In the genomic region with DNA sequence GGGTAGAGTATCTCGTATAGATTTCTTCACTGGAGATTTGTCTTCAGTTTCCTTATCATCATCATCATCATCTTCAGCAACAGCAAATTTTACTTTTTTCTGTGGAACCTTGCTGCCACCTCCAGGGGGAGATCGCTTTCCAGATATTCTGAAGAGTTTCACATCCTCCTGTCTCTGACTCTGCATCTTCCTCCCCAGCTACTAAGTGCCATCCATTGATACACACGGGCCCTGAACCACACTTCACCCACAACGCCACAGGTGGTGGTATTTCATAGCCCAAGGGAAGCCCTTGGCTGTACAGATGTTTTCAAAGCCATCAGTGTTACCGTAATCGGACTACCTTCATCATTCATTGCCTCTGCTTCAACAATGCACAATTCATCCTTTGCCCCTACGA, we compare ENCODE assay signal across 8 cellular contexts.
A peak's percentile ranks its signal among the peaks of the same experiment; 100 is the strongest.
DNase-seq lines count a peak whose midpoint lies in the region; ATAC-seq, FAIRE-seq and TF ChIP-seq lines count a peak whose summit lies in the region.

No MANE protein-coding gene starts in this region.

- peaks cover 52% of the 10 kb centered on the region for H3K4me1 Mint-ChIP-seq in activated naive CD8-positive, alpha-beta T cell treated with anti-CD3 and anti-CD28 coated beads, Interleukin-2, amount 10 ng/mL, durations not matched to agents 7 days and 5 days
- peaks cover 84 to 85% of the 10 kb centered on the region in 2 donors for H3K4me1 Mint-ChIP-seq in natural killer cell

- ATAC-seq in GM21717 (IDR thresholded peaks at IDR 0.05; ENCODE audit: unreplicated experiment) (peak; percentile 64), natural killer cell (peak; percentile 70 to 78 (median 76)), HG03342 (IDR thresholded peaks at IDR 0.05; ENCODE audit: unreplicated experiment) (no peak)
- ATAC-seq in activated naive CD8-positive, alpha-beta T cell treated with anti-CD3 and anti-CD28 coated beads, Interleukin-2, amount 10 ng/mL, durations not matched to agents 7 days and 5 days (ENCODE audit: low read depth), result peak; percentile 70

- TF ChIP-seq POLR2A in H54 (IDR thresholded peaks at IDR 0.05; ENCODE audit: low read depth, low read length), result no peak

- no peaks in the 10 kb centered on the region for H3K9me3 Mint-ChIP-seq in activated naive CD8-positive, alpha-beta T cell treated with anti-CD3 and anti-CD28 coated beads, Interleukin-2, amount 10 ng/mL, durations not matched to agents 7 days and 5 days
- H3K9me3 Mint-ChIP-seq in natural killer cell, result no peaks in the 10 kb centered on the region

- H3K27me3 Mint-ChIP-seq in activated naive CD8-positive, alpha-beta T cell treated with anti-CD3 and anti-CD28 coated beads, Interleukin-2, amount 10 ng/mL, durations not matched to agents 7 days and 5 days, result no peaks in the 10 kb centered on the region
- H3K27me3 Mint-ChIP-seq in natural killer cell (ENCODE audit: low read depth in 2 of 2), result no peaks in the 10 kb centered on the region

- no peak overlapping the region for H3K4me3 ChIP-seq in GM12864 (ENCODE audit: low read depth, low read length)

- DNase-seq in GM12864 (ENCODE audit: low read depth) (no peak), NOMO-1 treated with DMSO at 0.1 percent for 48 hours (lab: John Stamatoyannopoulos, UW; ENCODE audit: unreplicated experiment) (peak; percentile 84), natural killer cell (peak; percentile 40), H54 (ENCODE audit: insufficient read length, low spot score) (no peak), DMS153 treated with DMSO at 0.1 percent for 48 hours (lab: John Stamatoyannopoulos, UW; ENCODE audit: unreplicated experiment) (no peak)
- DNase-seq in activated naive CD8-positive, alpha-beta T cell treated with anti-CD3 and anti-CD28 coated beads, Interleukin-2, amount 10 ng/mL, durations not matched to agents 7 days and 5 days, result no peak

- peaks cover 14% of the 10 kb centered on the region for H3K36me3 Mint-ChIP-seq in activated naive CD8-positive, alpha-beta T cell treated with anti-CD3 and anti-CD28 coated beads, Interleukin-2, amount 10 ng/mL, durations not matched to agents 7 days and 5 days
- no peaks in the 10 kb centered on the region for H3K36me3 Mint-ChIP-seq in natural killer cell

- peak; percentile 55 for TF ChIP-seq CTCF in GM12864 (IDR thresholded peaks at IDR 0.05; ENCODE audit: low read depth, low read length, missing control alignments)
- peak; percentile 59 for TF ChIP-seq CTCF in natural killer cell (IDR thresholded peaks at IDR 0.05)

- peak overlapping the region; percentile 20 for H3K4me3 Mint-ChIP-seq in activated naive CD8-positive, alpha-beta T cell treated with anti-CD3 and anti-CD28 coated beads, Interleukin-2, amount 10 ng/mL, durations not matched to agents 7 days and 5 days
- H3K4me3 Mint-ChIP-seq in natural killer cell, result peak overlapping the region; percentile 68

- peak overlapping the region; percentile 49 for H3K27ac Mint-ChIP-seq in activated naive CD8-positive, alpha-beta T cell treated with anti-CD3 and anti-CD28 coated beads, Interleukin-2, amount 10 ng/mL, durations not matched to agents 7 days and 5 days
- peak overlapping the region; percentile 70 to 97 for H3K27ac Mint-ChIP-seq in natural killer cell

- no peak for FAIRE-seq in H54 (lab: Jason Lieb, UNC)

- POLR2A ChIA-PET in activated naive CD8-positive, alpha-beta T cell treated with anti-CD3 and anti-CD28 coated beads, Interleukin-2, amount 10 ng/mL, durations not matched to agents 7 days and 5 days (lab: Charles Lee), result interaction anchor here (0.6 to 1.1 kb wide), 3 partner anchors 25 to 35 kb away, joined by 3 to 4 read pairs (median 3); no protein-coding TSS in a partner anchor

- intact Hi-C loops in natural killer cell (cut with micrococcal nuclease), result loop anchor here (2.0 to 5.0 kb wide), 2 partner anchors 19 to 34 kb away; no protein-coding TSS in a partner anchor

Comparison
In these comparisons a context has a peak if more than half of its experiments do, and no peak if none do; other contexts are left out.
1. DNase-seq: peak in NOMO-1 treated with DMSO at 0.1 percent for 48 hours (single experiment) and natural killer cell (single experiment); none in GM12864 (single experiment), activated naive CD8-positive, alpha-beta T cell treated with anti-CD3 and anti-CD28 coated beads, Interleukin-2, amount 10 ng/mL, durations not matched to agents 7 days and 5 days (single experiment), H54 (single experiment) and DMS153 treated with DMSO at 0.1 percent for 48 hours (single experiment).